Comparison of ENCODE assay signal across 19 cellular contexts in genomic region chr1:5501206-5501980, GRCh38.
DNase-seq lines count a peak whose midpoint lies in the region; ATAC-seq and TF ChIP-seq lines count a peak whose summit lies in the region.
"Had no signal": no experiment of that assay in that cellular context is flagged by ENCODE, and none has a peak within 500 bp of the region (broad histone marks: within the 10 kb centered on the region; RNA-seq: fewer than 3 reads in every experiment).

No MANE protein-coding gene starts in this region.

- peaks cover 5 to 39% (median 37%) of the 10 kb centered on the region in 4 donors for H3K4me1 ChIP-seq in tibial artery

- no peak overlapping the region for H3K4me3 ChIP-seq in tibial artery
- H3K4me3 ChIP-seq: GM12878, GM23338 had no signal

- H3K27ac Mint-ChIP-seq in osteocyte (ENCODE audit: unreplicated experiment) = no peak overlapping the region
- H3K27ac Mint-ChIP-seq: B cell; CD4-positive, alpha-beta T cell; GM23338 had no signal

- H3K36me3 Mint-ChIP-seq in osteocyte (ENCODE audit: unreplicated experiment) = no peaks in the 10 kb centered on the region

- no peak overlapping the region for H3K27ac ChIP-seq in tibial artery

- H3K9me3 ChIP-seq in tibial artery = no peaks in the 10 kb centered on the region

- TF ChIP-seq CTCF in tibial artery (IDR thresholded peaks at IDR 0.05) (no peak), osteocyte (IDR thresholded peaks at IDR 0.05) (no peak)

- ATAC-seq in GM21367 (IDR thresholded peaks at IDR 0.05; ENCODE audit: unreplicated experiment) = no peak
- ATAC-seq: GM12878, GM23338, HCT116, PC-3 had no signal

- H3K4me1 Mint-ChIP-seq in osteocyte (ENCODE audit: unreplicated experiment) = no peaks in the 10 kb centered on the region
- H3K4me1 Mint-ChIP-seq: B cell, GM23338 had no signal

- H3K27me3 ChIP-seq in tibial artery = peaks cover 0 to 15% of the 10 kb centered on the region in 2 donors

- peaks cover 10% of the 10 kb centered on the region for H3K9me3 Mint-ChIP-seq in osteocyte (ENCODE audit: unreplicated experiment)
- H3K9me3 Mint-ChIP-seq: CD4-positive, alpha-beta T cell; GM23338 had no signal

- no peaks in the 10 kb centered on the region for H3K36me3 ChIP-seq in tibial artery

- no peak overlapping the region for H3K4me3 Mint-ChIP-seq in osteocyte (ENCODE audit: unreplicated experiment)
- H3K4me3 Mint-ChIP-seq: B cell; CD4-positive, alpha-beta T cell; GM23338 had no signal

- DNase-seq in DMS153 (lab: John Stamatoyannopoulos, UW) = peak; percentile 56
- DNase-seq in NCI-H2029 treated with DMSO at 0.1 percent for 48 hours (lab: John Stamatoyannopoulos, UW) = peak; percentile 18
- DNase-seq in cerebellar cortex (ENCODE audit: low spot score) = peak; percentile 79
- peak; percentile 43 for DNase-seq in retina
- no peak for DNase-seq in tibial artery
- no peak for DNase-seq in osteocyte (ENCODE audit: extremely low spot score, unreplicated experiment)
- DNase-seq: ACHN; Calu3; CD4-positive, alpha-beta T cell; DMS79 treated with DMSO at 0.1 percent for 48 hours; NCI-H1930; NCI-H2227 treated with DMSO at 0.1 percent for 48 hours; NCI-H774; PC-3 had no signal

- no peaks in the 10 kb centered on the region for H3K27me3 Mint-ChIP-seq in osteocyte (ENCODE audit: unreplicated experiment)

- intact Hi-C loops in tibial artery (cut with DNase I; ENCODE audit: low total_unique reads) = no loop called here

Comparison
In these comparisons a context has a peak if more than half of its experiments do, and no peak if none do; other contexts are left out.
1. DNase-seq: peak in DMS153 (single experiment), NCI-H2029 treated with DMSO at 0.1 percent for 48 hours (single experiment), cerebellar cortex (single experiment) and retina (single experiment); none in tibial artery (0 of 2) and osteocyte (single experiment).